10 cellular contexts compared by ENCODE assay signal in the genomic region with DNA sequence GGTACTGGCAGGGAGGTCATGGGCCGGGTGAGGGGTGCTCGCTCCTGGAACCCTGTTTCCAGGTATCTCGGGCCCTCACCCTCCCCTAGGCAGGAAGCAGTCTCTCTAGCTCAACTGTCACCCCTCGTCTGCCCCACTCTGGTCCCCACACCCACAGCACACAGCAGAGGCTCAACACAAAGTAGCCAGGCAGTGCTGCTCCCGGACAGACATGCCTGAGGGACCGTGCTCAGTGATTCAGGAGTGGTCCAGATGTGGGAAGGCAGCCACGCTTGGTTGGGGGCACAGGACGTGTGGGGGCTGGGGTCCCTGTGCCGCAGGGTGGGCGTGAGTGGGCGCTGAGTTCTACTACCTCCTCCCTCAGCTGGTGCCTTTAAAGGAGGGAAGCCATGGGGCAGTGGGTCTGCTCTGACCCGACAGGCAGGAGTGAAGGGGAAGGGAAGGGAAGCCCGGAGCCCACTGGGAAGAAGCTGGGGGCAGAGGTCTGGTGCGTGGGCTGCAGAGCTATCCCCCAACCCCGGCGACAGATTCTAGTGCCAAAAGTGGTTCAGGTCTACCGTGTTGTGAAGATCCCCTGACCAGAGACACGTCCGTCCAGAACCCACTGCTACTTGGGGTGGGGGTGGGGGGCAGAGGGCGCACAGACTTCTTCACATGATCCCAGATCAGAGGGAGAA. TPM values are rescaled to one million over a fixed set of nuclear protein-coding genes. Genes with fewer than 3 reads are reported as not detected.
DNase-seq lines count a peak whose midpoint lies in the region; ATAC-seq and TF ChIP-seq lines count a peak whose summit lies in the region.
"Had no signal": no experiment of that assay in that cellular context is flagged by ENCODE, and none has a peak within 500 bp of the region (broad histone marks: within the 10 kb centered on the region; RNA-seq: fewer than 3 reads in every experiment).

No MANE protein-coding gene starts in this region.

- H3K36me3 Mint-ChIP-seq in activated CD4-positive, alpha-beta memory T cell treated with anti-CD3 and anti-CD28 coated beads for 36 hours: peaks cover 45% of the 10 kb centered on the region
- peaks cover 100% of the 10 kb centered on the region for H3K36me3 Mint-ChIP-seq in stimulated activated effector memory CD8-positive, alpha-beta T cell treated with anti-CD3 and anti-CD28 coated beads, Interleukin-12 subunit alpha, Interleukin-12 subunit beta, amount 100 ng/mL, for 72 hours

- intact Hi-C loops in activated CD4-positive, alpha-beta memory T cell treated with anti-CD3 and anti-CD28 coated beads for 36 hours (cut with micrococcal nuclease): no loop called here

- H3K4me1 Mint-ChIP-seq in activated CD4-positive, alpha-beta memory T cell treated with anti-CD3 and anti-CD28 coated beads for 36 hours (ENCODE audit: low read depth): peaks cover 63% of the 10 kb centered on the region
- peaks cover 90% of the 10 kb centered on the region for H3K4me1 Mint-ChIP-seq in stimulated activated effector memory CD8-positive, alpha-beta T cell treated with anti-CD3 and anti-CD28 coated beads, Interleukin-12 subunit alpha, Interleukin-12 subunit beta, amount 100 ng/mL, for 72 hours

- H3K27ac Mint-ChIP-seq in activated CD4-positive, alpha-beta memory T cell treated with anti-CD3 and anti-CD28 coated beads for 36 hours: peak overlapping the region; percentile 79
- peak overlapping the region; percentile 93 for H3K27ac Mint-ChIP-seq in stimulated activated effector memory CD8-positive, alpha-beta T cell treated with anti-CD3 and anti-CD28 coated beads, Interleukin-12 subunit alpha, Interleukin-12 subunit beta, amount 100 ng/mL, for 72 hours

- peaks cover 54% of the 10 kb centered on the region for H3F3A ChIP-seq in GM23248 (ENCODE audit: insufficient read depth)

- H3K36me3 ChIP-seq in GM23248 (ENCODE audit: low read depth): peaks cover 13% of the 10 kb centered on the region; the same call in 1 of the 2 replicates
- no peaks in the 10 kb centered on the region for H3K36me3 ChIP-seq in hepatocyte (replicated peaks; ENCODE audit: insufficient read depth, low read depth)

- no peak for ATAC-seq in stimulated activated effector memory CD8-positive, alpha-beta T cell treated with anti-CD3 and anti-CD28 coated beads, Interleukin-12 subunit alpha, Interleukin-12 subunit beta, amount 100 ng/mL, for 72 hours
- no peak for ATAC-seq in GM18861 (IDR thresholded peaks at IDR 0.05; ENCODE audit: unreplicated experiment)
- no peak for ATAC-seq in HG03442 (IDR thresholded peaks at IDR 0.05; ENCODE audit: unreplicated experiment)

- H2AFZ ChIP-seq in GM23248 (no peak overlapping the region), hepatocyte (no peak overlapping the region)

- H3K4me1 ChIP-seq in GM23248 (ENCODE audit: insufficient read depth): peaks cover 39% of the 10 kb centered on the region
- peaks cover 35% of the 10 kb centered on the region for H3K4me1 ChIP-seq in hepatocyte (ENCODE audit: insufficient read depth)

- H3K9me3 ChIP-seq in GM23248 (ENCODE audit: low read depth): no peaks in the 10 kb centered on the region
- no peaks in the 10 kb centered on the region for H3K9me3 ChIP-seq in hepatocyte (ENCODE audit: low read depth)

- H3K27me3 Mint-ChIP-seq in activated CD4-positive, alpha-beta memory T cell treated with anti-CD3 and anti-CD28 coated beads for 36 hours: no peaks in the 10 kb centered on the region

- H4K20me1 ChIP-seq in GM23248 (ENCODE audit: insufficient read depth) (no peaks in the 10 kb centered on the region; the same call in 1 of the 2 replicates), hepatocyte (ENCODE audit: insufficient read depth, poor library complexity, severe bottlenecking) (peaks cover 48% of the 10 kb centered on the region)

- no peak overlapping the region for H3K4me3 Mint-ChIP-seq in activated CD4-positive, alpha-beta memory T cell treated with anti-CD3 and anti-CD28 coated beads for 36 hours
- peak overlapping the region; percentile 39 for H3K4me3 Mint-ChIP-seq in stimulated activated effector memory CD8-positive, alpha-beta T cell treated with anti-CD3 and anti-CD28 coated beads, Interleukin-12 subunit alpha, Interleukin-12 subunit beta, amount 100 ng/mL, for 72 hours

- POLR2A ChIA-PET in activated CD4-positive, alpha-beta memory T cell treated with anti-CD3 and anti-CD28 coated beads for 36 hours (lab: Charles Lee): interaction anchor here (1.3 to 3.8 kb wide), 4 partner anchors 12 to 76 kb away, joined by 3 to 18 read pairs (median 6); partner anchors contain the start of genes CD7 and SLC16A3

- H3K4me3 ChIP-seq in GM23248 (no peak overlapping the region), hepatocyte (no peak overlapping the region)

- no peak overlapping the region for H3K4me2 ChIP-seq in GM23248 (ENCODE audit: unreplicated experiment)
- no peak overlapping the region for H3K4me2 ChIP-seq in hepatocyte

- H3K9me3 Mint-ChIP-seq in activated CD4-positive, alpha-beta memory T cell treated with anti-CD3 and anti-CD28 coated beads for 36 hours: no peaks in the 10 kb centered on the region
- no peaks in the 10 kb centered on the region for H3K9me3 Mint-ChIP-seq in stimulated activated effector memory CD8-positive, alpha-beta T cell treated with anti-CD3 and anti-CD28 coated beads, Interleukin-12 subunit alpha, Interleukin-12 subunit beta, amount 100 ng/mL, for 72 hours

- CTCF ChIA-PET in activated CD4-positive, alpha-beta memory T cell treated with anti-CD3 and anti-CD28 coated beads for 36 hours (lab: Charles Lee): interaction anchor here (0.7 to 1.5 kb wide), 5 partner anchors 13 to 110 kb away, joined by 3 read pairs; partner anchors contain the start of gene SECTM1

- H3K79me2 ChIP-seq in GM23248 (ENCODE audit: insufficient read depth) (peaks cover 46% of the 10 kb centered on the region), hepatocyte (peaks cover 26% of the 10 kb centered on the region)

- no peaks in the 10 kb centered on the region for H3K9me2 ChIP-seq in GM23248 (ENCODE audit: insufficient read depth)
- H3K9me2 ChIP-seq in hepatocyte (replicated peaks; ENCODE audit: insufficient read depth): no peaks in the 10 kb centered on the region

- DNase-seq in GM23248 (no peak), hepatocyte (ENCODE audit: low spot score) (no peak), germinal center (ENCODE audit: low spot score) (no peak)
- no peak for DNase-seq in activated CD4-positive, alpha-beta memory T cell treated with anti-CD3 and anti-CD28 coated beads for 36 hours
- DNase-seq in stimulated activated effector memory CD8-positive, alpha-beta T cell treated with anti-CD3 and anti-CD28 coated beads, Interleukin-12 subunit alpha, Interleukin-12 subunit beta, amount 100 ng/mL, for 72 hours (ENCODE audit: low spot score in 2 of 2): no peak
- DNase-seq: activated CD4-positive, CD25-positive, alpha-beta regulatory T cell treated with anti-CD3 and anti-CD28 coated beads, Interleukin-2, amount 50 U/mL, for 72 hours; NCI-H2171 treated with DMSO at 0.1 percent for 48 hours; stimulated activated naive CD4-positive, alpha-beta T cell had no signal

- no peak for TF ChIP-seq CTCF in hepatocyte (IDR thresholded peaks at IDR 0.05; ENCODE audit: poor library complexity)

- H3K9ac ChIP-seq in GM23248: peak overlapping the region; percentile 45

- H3K27me3 ChIP-seq in GM23248 (replicated peaks; ENCODE audit: insufficient read depth) (no peaks in the 10 kb centered on the region), hepatocyte (no peaks in the 10 kb centered on the region)

- in situ Hi-C loops in GM23248 (cut with MboI): no loop called here

- H3K27ac ChIP-seq in GM23248 (peak overlapping the region; percentile 79), hepatocyte (peak overlapping the region; percentile 68)

- WGBS in GM23248 (ENCODE audit: low coverage in 1 of 2, low lambda C conversion rate in 2 of 2, missing lambda C conversion rate in 2 of 2), 2 experiments: 73 to 74% methylated on average over 17 to 19 of the region's 20 CpGs
- WGBS in hepatocyte (ENCODE audit: low lambda C conversion rate, missing lambda C conversion rate): 79% methylated on average over 20 of the region's 20 CpGs

RNA-seq across cellular contexts. Expression of gene SLC16A3, which starts 11.8 kb away (rescaled TPM):
- 550 and 595 TPM in 2 replicates for total RNA-seq in GM23248 (2014; rRNA removed; shearing (Covaris generic))
- polyA plus RNA-seq in GM23248 (2016; fragmentation: Nextera tagmentation; extraction: Ambion mirVana) (95.5 and 97.7 TPM in 2 replicates), hepatocyte (114 and 125 TPM in 2 replicates)
- 10 to 100 TPM; 97.4 to 99.7 TPM for total RNA-seq in activated CD4-positive, alpha-beta memory T cell treated with anti-CD3 and anti-CD28 coated beads for 36 hours
- total RNA-seq in hepatocyte: 240 and 290 TPM in 2 replicates

RNA-seq across cellular contexts. Expression of gene CCDC57, which starts 28.0 kb away (rescaled TPM):
- total RNA-seq in GM23248 (2014; rRNA removed; shearing (Covaris generic)): 12.3 and 15.3 TPM in 2 replicates
- polyA plus RNA-seq in GM23248 (2016; fragmentation: Nextera tagmentation; extraction: Ambion mirVana) (6.2 and 10.6 TPM in 2 replicates), hepatocyte (29.8 and 49.5 TPM in 2 replicates)
- 10 to 100 TPM; 49.6 to 51.7 TPM for total RNA-seq in activated CD4-positive, alpha-beta memory T cell treated with anti-CD3 and anti-CD28 coated beads for 36 hours
- total RNA-seq in hepatocyte: 10.0 and 15.7 TPM in 2 replicates

RNA-seq across cellular contexts. Expression of gene CSNK1D, which starts 32.9 kb away (rescaled TPM):
- total RNA-seq in GM23248 (2014; rRNA removed; shearing (Covaris generic)): 24.5 and 35.1 TPM in 2 replicates
- 102 and 114 TPM in 2 replicates for polyA plus RNA-seq in GM23248 (2016; fragmentation: Nextera tagmentation; extraction: Ambion mirVana)
- 100 to 1,000 TPM; 110 to 111 TPM for total RNA-seq in activated CD4-positive, alpha-beta memory T cell treated with anti-CD3 and anti-CD28 coated beads for 36 hours
- 55.7 and 72.5 TPM in 2 replicates for total RNA-seq in hepatocyte
- 152 and 193 TPM in 2 replicates for polyA plus RNA-seq in hepatocyte
